ENCODE assay signal across 1 cellular context in the genomic region with DNA sequence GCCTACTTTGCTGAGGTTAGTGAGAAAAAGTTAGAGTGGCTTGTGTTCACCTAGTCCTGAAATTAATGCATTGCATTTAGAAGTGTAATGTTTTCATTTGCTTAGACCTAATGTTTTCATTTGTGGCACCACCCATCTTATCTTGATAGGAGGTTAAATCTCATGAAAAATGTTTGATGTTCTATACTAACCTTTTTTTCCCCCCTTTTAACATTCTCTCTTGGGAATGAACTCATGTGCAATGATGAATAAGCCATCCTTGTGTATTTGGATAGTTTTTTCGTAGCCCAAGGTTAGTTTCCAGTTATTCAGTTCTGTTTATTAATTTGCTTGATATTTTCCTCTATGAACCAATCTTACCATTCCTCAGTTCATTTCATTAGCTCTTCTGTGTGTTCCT.
TF ChIP-seq lines count a peak whose summit lies in the region.

No MANE protein-coding gene starts in this region.

TF ChIP-seq in IMR-90, 13 proteins besides CTCF, POLR2A, EP300 and RAD21 (continued from another document):
- TF ChIP-seq, protein P1, sequence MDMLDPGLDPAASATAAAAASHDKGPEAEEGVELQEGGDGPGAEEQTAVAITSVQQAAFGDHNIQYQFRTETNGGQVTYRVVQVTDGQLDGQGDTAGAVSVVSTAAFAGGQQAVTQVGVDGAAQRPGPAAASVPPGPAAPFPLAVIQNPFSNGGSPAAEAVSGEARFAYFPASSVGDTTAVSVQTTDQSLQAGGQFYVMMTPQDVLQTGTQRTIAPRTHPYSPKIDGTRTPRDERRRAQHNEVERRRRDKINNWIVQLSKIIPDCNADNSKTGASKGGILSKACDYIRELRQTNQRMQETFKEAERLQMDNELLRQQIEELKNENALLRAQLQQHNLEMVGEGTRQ (IDR thresholded peaks at IDR 0.05; ENCODE audit: low read depth, low read length): no peak
- no peak for TF ChIP-seq CEBPB (IDR thresholded peaks at IDR 0.05; ENCODE audit: low read depth, low read length)
